Comparison of ENCODE assay signal across 11 cellular contexts in the genomic region with DNA sequence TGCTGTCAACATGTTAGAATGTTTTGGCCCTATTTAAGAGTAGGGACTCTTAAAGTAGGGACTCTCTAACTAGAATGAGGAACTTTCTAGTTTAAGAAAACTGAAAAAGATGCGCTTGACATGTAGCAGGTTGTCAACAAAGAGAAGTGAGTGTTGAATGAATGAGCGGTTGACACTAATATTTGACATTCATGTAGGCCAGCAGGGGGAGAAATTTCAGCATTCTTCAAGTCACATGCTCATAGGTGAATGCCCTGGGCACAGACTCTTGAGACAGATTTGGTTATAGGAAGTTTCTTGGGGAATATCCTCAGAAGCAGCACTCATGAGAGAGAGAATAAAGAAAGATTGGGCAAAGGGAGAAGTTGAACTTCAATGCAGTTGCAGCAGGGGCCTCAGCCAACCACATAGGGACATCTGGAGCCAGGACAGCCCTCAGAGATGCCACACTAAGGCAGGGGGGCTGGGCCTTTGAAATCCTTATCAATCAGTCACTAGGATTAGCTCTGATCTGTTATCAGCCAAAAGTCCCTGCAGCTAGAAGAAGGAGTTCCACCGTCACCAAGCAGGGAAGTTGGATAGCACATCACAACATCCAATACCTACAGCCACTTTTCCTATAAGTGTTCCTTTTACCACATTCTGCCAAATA.
DNase-seq lines count a peak whose midpoint lies in the region; FAIRE-seq and TF ChIP-seq lines count a peak whose summit lies in the region.
"Had no signal": no experiment of that assay in that cellular context is flagged by ENCODE, and none has a peak within 500 bp of the region (broad histone marks: within the 10 kb centered on the region; RNA-seq: fewer than 3 reads in every experiment).

No MANE protein-coding gene starts in this region.

- H3K4me1 ChIP-seq in H9 (ENCODE audit: insufficient read depth, low read length) (no peaks in the 10 kb centered on the region), kidney (ENCODE audit: control insufficient read depth in 1 of 2, insufficient read depth in 1 of 2, low read depth in 1 of 2, low read length in 2 of 2) (no peaks in the 10 kb centered on the region)

- H3K36me3 Mint-ChIP-seq in H9 (ENCODE audit: insufficient read depth in 1 of 3, low read depth in 3 of 3) = peaks cover 0 to 7% (median 6%) of the 10 kb centered on the region in 3 experiments; a peak in 5 of 7 replicates
- no peaks in the 10 kb centered on the region for H3K36me3 Mint-ChIP-seq in T-helper 2 cell treated with Interferon-gamma antibody and Interleukin-4, amounts not matched to agents 5 μg/mL and 100 μg/mL, for 36 hours (ENCODE audit: low read depth)
- H3K36me3 Mint-ChIP-seq: activated naive CD4-positive, alpha-beta T cell treated with anti-CD3 and anti-CD28 coated beads, Interleukin-2, amount 50 U/mL, for 24 hours had no signal

- no peak overlapping the region for H2AK5ac ChIP-seq in H9 (ENCODE audit: insufficient read length, low read length)

- H3K27me3 Mint-ChIP-seq in H9 (ENCODE audit: low read depth) = no peaks in the 10 kb centered on the region; the same call in 1 of the 2 replicates
- no peaks in the 10 kb centered on the region for H3K27me3 Mint-ChIP-seq in T-helper 2 cell treated with Interferon-gamma antibody and Interleukin-4, amounts not matched to agents 5 μg/mL and 100 μg/mL, for 36 hours (ENCODE audit: low read depth)
- H3K27me3 Mint-ChIP-seq: activated naive CD4-positive, alpha-beta T cell treated with anti-CD3 and anti-CD28 coated beads, Interleukin-2, amount 50 U/mL, for 24 hours had no signal

- H2BK20ac ChIP-seq in H9 (ENCODE audit: low read depth, low read length, poor library complexity, severe bottlenecking) = no peak overlapping the region

- H3K4ac ChIP-seq in H9 (ENCODE audit: low read depth, low read length) = no peak overlapping the region

- H3K27ac ChIP-seq in H9 (ENCODE audit: insufficient read length, low read depth, low read length) (no peak overlapping the region), kidney (ENCODE audit: low read depth in 2 of 2, low read length in 2 of 2) (no peak overlapping the region)
- H3K27ac ChIP-seq: skin epidermis had no signal

- no peak overlapping the region for H3K4me2 ChIP-seq in H9 (ENCODE audit: insufficient read depth, insufficient read length, low read length)

- H2BK120ac ChIP-seq in H9 (ENCODE audit: low read depth, low read length, poor library complexity, severe bottlenecking) = no peak overlapping the region

- peaks cover 9% of the 10 kb centered on the region for H3K9me3 ChIP-seq in H9 (ENCODE audit: control insufficient read depth, low read depth, low read length)
- no peaks in the 10 kb centered on the region for H3K9me3 ChIP-seq in kidney (ENCODE audit: control insufficient read depth in 1 of 2, low read length in 2 of 2)

- no peak overlapping the region for H4K91ac ChIP-seq in H9 (ENCODE audit: insufficient read length, low read depth, low read length)

- H3K27ac Mint-ChIP-seq in H9 = no peak overlapping the region
- no peak overlapping the region for H3K27ac Mint-ChIP-seq in T-helper 2 cell treated with Interferon-gamma antibody and Interleukin-4, amounts not matched to agents 5 μg/mL and 100 μg/mL, for 36 hours
- H3K27ac Mint-ChIP-seq: activated naive CD4-positive, alpha-beta T cell treated with anti-CD3 and anti-CD28 coated beads, Interleukin-2, amount 50 U/mL, for 24 hours had no signal

- peaks cover 21 to 30% of the 10 kb centered on the region in 2 experiments for H3K9me3 Mint-ChIP-seq in H9
- H3K9me3 Mint-ChIP-seq in T-helper 2 cell treated with Interferon-gamma antibody and Interleukin-4, amounts not matched to agents 5 μg/mL and 100 μg/mL, for 36 hours = peaks cover 15% of the 10 kb centered on the region
- H3K9me3 Mint-ChIP-seq: activated naive CD4-positive, alpha-beta T cell treated with anti-CD3 and anti-CD28 coated beads, Interleukin-2, amount 50 U/mL, for 24 hours had no signal

- H3K27me3 ChIP-seq in H9 (ENCODE audit: insufficient read depth, low read length) = no peaks in the 10 kb centered on the region

- H3T11ph ChIP-seq in H9 (ENCODE audit: low read length) = no peak overlapping the region

- no peak overlapping the region for H3K18ac ChIP-seq in H9 (ENCODE audit: insufficient read length, low read depth, low read length)

- peak overlapping the region; percentile 73 for H2AFZ ChIP-seq in H9 (ENCODE audit: low read length)

- no peak overlapping the region for H2BK12ac ChIP-seq in H9 (ENCODE audit: insufficient read length, low read depth, low read length)

- H4K8ac ChIP-seq in H9 (replicated peaks; ENCODE audit: insufficient read length, low read depth, low read length) = no peak overlapping the region

- FAIRE-seq in kidney (lab: Jason Lieb, UNC) = no peak

- no peaks in the 10 kb centered on the region for H3K36me3 ChIP-seq in kidney (ENCODE audit: control insufficient read depth in 1 of 2, insufficient read depth in 2 of 2, low read length in 2 of 2)

- H3K79me1 ChIP-seq in H9 (ENCODE audit: insufficient read depth, low read depth, low read length, poor library complexity, severe bottlenecking) = no peaks in the 10 kb centered on the region

- H3K4me3 Mint-ChIP-seq in H9 = no peak overlapping the region
- H3K4me3 Mint-ChIP-seq in T-helper 2 cell treated with Interferon-gamma antibody and Interleukin-4, amounts not matched to agents 5 μg/mL and 100 μg/mL, for 36 hours = no peak overlapping the region
- H3K4me3 Mint-ChIP-seq: activated naive CD4-positive, alpha-beta T cell treated with anti-CD3 and anti-CD28 coated beads, Interleukin-2, amount 50 U/mL, for 24 hours had no signal

- TF ChIP-seq CTCF in GM13976 (IDR thresholded peaks at IDR 0.05; ENCODE audit: borderline replicate concordance, control extremely low read depth, extremely low read depth, insufficient read depth, missing control alignments) (peak; percentile 15), H9 (conservative IDR thresholded peaks at IDR 0.05) (peak; percentile 55), kidney (IDR thresholded peaks at IDR 0.05; ENCODE audit: borderline replicate concordance, extremely low read depth, insufficient read depth) (peak; percentile 21)

- no peak overlapping the region for H4K5ac ChIP-seq in H9 (ENCODE audit: insufficient read length, low read depth, low read length)

- no peak overlapping the region for H3K56ac ChIP-seq in H9 (ENCODE audit: insufficient read length, low read depth, low read length)

- no peak overlapping the region for H2BK15ac ChIP-seq in H9 (ENCODE audit: low read depth, low read length)

- H3K14ac ChIP-seq in H9 (ENCODE audit: insufficient read depth, low read length) = no peak overlapping the region

- H3K23ac ChIP-seq in H9 (ENCODE audit: insufficient read length, low read depth, low read length) = no peak overlapping the region

- 0 out of 4 replicates have a peak, but pooled peaks cover 0 to 2% of the 10 kb centered on the region in 2 experiments for H3K4me1 Mint-ChIP-seq in H9
- H3K4me1 Mint-ChIP-seq in T-helper 2 cell treated with Interferon-gamma antibody and Interleukin-4, amounts not matched to agents 5 μg/mL and 100 μg/mL, for 36 hours (ENCODE audit: low read depth) = no peaks in the 10 kb centered on the region
- H3K4me1 Mint-ChIP-seq: activated naive CD4-positive, alpha-beta T cell treated with anti-CD3 and anti-CD28 coated beads, Interleukin-2, amount 50 U/mL, for 24 hours had no signal

- WGBS in H9 (ENCODE audit: extremely low coverage, insufficient read length, low lambda C conversion rate) = no CpG with 5 or more reads among the region's 3 CpGs

- no peak overlapping the region for H2BK5ac ChIP-seq in H9 (ENCODE audit: insufficient read length, low read length)

- H3K9ac ChIP-seq in H9 (ENCODE audit: extremely low read depth, insufficient read length, low read length) = no peak overlapping the region
- no peak overlapping the region for H3K9ac ChIP-seq in kidney (ENCODE audit: low read length in 2 of 2)

- no peak overlapping the region for H3K4me3 ChIP-seq in kidney (ENCODE audit: low read length in 2 of 2)
- H3K4me3 ChIP-seq: skin epidermis had no signal

- no peaks in the 10 kb centered on the region for H3K23me2 ChIP-seq in H9 (ENCODE audit: insufficient read length, low read depth, low read length, poor library complexity, severe bottlenecking)

- in situ Hi-C loops in GM13976 (cut with MboI; ENCODE audit: low sequenced_read_pairs, unreplicated experiment) = loop anchor here (25.0 kb wide), 1 partner anchor 196 kb away; no protein-coding TSS in a partner anchor

- H4K20me1 ChIP-seq in H9 (ENCODE audit: control insufficient read depth, insufficient read depth, insufficient read length) = no peaks in the 10 kb centered on the region

- DNase-seq in GM13976 (ENCODE audit: low spot score) = peak; percentile 9
- no peak for DNase-seq in H9
- peak; percentile 34 for DNase-seq in LoVo (ENCODE audit: low spot score)
- no peak for DNase-seq in kidney
- DNase-seq in mesenteric fat pad (ENCODE audit: low spot score) = no peak
- no peak for DNase-seq in T-helper 2 cell treated with Interferon-gamma antibody and Interleukin-4, amounts not matched to agents 5 μg/mL and 100 μg/mL, for 36 hours (ENCODE audit: low spot score)
- no peak for DNase-seq in NCI-H345 treated with DMSO at 0.1 percent for 48 hours (lab: John Stamatoyannopoulos, UW; ENCODE audit: unreplicated experiment)
- DNase-seq in stimulated activated CD4-positive, alpha-beta T cell treated with anti-CD3 and anti-CD28 coated beads, Interleukin-4, amount 100 ng/mL, for 4 hours = no peak
- DNase-seq: NCI-H226 had no signal

- intact Hi-C loops in kidney (cut with DNase I) = no loop called here

- H3K79me2 ChIP-seq in H9 (ENCODE audit: insufficient read depth, low read length) = no peaks in the 10 kb centered on the region

Comparison
In these comparisons a context has a peak if more than half of its experiments do, and no peak if none do; other contexts are left out.
1. DNase-seq: peak in GM13976 (single experiment) and LoVo (single experiment); none in H9 (single experiment), kidney (single experiment), mesenteric fat pad (single experiment), T-helper 2 cell treated with Interferon-gamma antibody and Interleukin-4, amounts not matched to agents 5 μg/mL and 100 μg/mL, for 36 hours (single experiment), NCI-H345 treated with DMSO at 0.1 percent for 48 hours (single experiment) and stimulated activated CD4-positive, alpha-beta T cell treated with anti-CD3 and anti-CD28 coated beads, Interleukin-4, amount 100 ng/mL, for 4 hours (0 of 2).
2. Peak in every context shown above with its lines, with median percentiles within 50 percentile points of each other: CTCF ChIP-seq.